9 cellular contexts compared by ENCODE assay signal in the genomic region with DNA sequence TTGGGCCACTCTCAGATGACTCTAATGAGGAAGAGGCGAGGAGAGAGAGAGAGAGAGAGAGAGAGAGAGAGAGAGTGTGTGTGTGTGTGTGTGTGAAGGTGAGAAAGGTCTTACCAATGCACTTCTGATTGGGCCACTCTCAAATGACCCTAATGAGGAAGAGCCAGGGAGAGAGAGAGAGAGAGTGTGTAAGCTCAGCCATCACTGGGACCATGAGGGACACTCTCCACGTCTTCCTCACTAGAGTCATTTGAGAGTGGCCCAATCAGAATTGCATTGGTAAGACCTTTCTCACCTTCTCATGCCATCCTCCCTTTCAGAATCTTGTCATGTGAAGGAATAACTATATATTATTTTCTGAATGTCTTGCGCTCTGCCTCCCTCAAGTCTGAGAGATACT. TPM values are rescaled to one million over a fixed set of nuclear protein-coding genes. Genes with fewer than 3 reads are reported as not detected.
"Had no signal": no experiment of that assay in that cellular context is flagged by ENCODE, and none has a peak within 500 bp of the region (broad histone marks: within the 10 kb centered on the region; RNA-seq: fewer than 3 reads in every experiment).

No MANE protein-coding gene starts in this region.

RNA-seq across cellular contexts. Expression of a gene that starts 46.0 kb away (rescaled TPM):
- total RNA-seq: K562, LHCN-M2, MCF 10A, PC-9, Peyer's patch, Right ventricle myocardium inferior, RPMI7951, SJCRH30 had no signal
- polyA plus RNA-seq: IgD-negative memory B cell, K562 had no signal
